2 cellular contexts compared by ENCODE assay signal in the genomic region with DNA sequence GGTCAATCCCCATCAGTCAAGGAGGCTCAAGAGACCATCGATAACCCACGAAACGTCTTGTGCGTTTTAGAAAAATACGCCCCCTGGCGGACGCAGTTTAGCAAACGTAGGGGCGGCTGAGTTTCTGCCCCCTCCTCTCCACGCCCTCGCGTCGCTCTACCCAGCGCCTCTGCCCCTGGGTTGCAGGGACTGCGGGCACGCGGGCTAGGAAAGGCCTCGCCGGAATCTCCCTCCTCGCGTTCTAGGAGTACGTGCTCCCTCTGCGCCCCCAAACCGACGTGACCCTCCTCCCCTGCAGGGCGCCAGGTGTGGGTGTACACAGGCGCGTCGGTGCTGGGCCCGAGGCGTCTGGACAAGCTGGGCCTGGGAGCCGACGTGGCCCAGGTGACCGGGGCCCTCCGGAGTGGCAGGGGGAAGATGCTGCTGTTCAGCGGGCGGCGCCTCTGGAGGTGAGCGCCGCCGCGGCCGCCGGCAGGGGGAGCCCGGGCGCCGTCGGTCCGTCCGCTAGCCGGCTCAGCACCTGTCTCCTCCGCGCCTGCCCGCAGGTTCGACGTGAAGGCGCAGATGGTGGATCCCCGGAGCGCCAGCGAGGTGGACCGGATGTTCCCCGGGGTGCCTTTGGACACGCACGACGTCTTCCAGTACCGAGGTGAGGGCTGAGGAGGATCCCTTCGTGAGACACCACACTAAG.
TF ChIP-seq lines count a peak whose summit lies in the region.

No MANE protein-coding gene starts in this region.

TF ChIP-seq in WTC11, 78 proteins besides CTCF, POLR2A, EP300 and RAD21 (continued from another document and continues in another):
- TF ChIP-seq, protein P1, sequence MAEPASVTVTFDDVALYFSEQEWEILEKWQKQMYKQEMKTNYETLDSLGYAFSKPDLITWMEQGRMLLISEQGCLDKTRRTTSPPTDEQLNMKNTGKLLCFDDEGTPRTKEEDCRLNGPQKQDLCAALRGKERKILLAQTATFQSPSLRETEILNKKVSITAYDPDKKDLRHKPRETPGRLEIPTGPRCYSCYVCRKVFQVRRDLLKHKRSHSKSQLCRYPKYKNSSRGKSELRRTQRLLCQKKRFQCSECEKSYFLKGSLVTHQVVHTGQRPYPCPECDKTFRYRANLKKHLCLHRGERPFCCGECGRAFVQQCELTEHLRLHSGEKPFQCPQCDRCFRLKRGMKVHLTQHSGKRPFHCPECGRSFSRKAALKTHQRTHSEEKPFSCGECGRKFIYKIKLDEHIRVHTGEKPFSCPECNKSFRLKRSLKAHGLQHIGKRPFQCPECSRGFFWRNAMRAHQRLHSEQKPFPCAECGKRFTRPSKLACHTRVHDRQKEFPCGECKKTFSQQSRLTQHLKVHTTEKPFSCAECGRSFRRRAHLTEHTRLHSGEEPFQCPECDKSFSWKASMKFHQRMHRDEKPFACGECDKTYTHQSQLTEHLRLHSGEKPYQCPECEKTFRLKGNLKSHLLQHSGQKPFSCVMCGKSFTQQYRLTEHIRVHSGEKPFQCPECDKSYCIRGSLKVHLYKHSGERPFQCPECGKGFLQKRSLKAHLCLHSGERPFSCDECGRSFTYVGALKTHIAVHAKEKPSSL (CRISPR knock-in tag; conservative IDR thresholded peaks at IDR 0.05) = no peak
- peak; percentile 18; the same call in 1 of the 2 replicates for TF ChIP-seq TEAD1 (CRISPR knock-in tag; IDR thresholded peaks at IDR 0.05)
- TF ChIP-seq, protein P2, sequence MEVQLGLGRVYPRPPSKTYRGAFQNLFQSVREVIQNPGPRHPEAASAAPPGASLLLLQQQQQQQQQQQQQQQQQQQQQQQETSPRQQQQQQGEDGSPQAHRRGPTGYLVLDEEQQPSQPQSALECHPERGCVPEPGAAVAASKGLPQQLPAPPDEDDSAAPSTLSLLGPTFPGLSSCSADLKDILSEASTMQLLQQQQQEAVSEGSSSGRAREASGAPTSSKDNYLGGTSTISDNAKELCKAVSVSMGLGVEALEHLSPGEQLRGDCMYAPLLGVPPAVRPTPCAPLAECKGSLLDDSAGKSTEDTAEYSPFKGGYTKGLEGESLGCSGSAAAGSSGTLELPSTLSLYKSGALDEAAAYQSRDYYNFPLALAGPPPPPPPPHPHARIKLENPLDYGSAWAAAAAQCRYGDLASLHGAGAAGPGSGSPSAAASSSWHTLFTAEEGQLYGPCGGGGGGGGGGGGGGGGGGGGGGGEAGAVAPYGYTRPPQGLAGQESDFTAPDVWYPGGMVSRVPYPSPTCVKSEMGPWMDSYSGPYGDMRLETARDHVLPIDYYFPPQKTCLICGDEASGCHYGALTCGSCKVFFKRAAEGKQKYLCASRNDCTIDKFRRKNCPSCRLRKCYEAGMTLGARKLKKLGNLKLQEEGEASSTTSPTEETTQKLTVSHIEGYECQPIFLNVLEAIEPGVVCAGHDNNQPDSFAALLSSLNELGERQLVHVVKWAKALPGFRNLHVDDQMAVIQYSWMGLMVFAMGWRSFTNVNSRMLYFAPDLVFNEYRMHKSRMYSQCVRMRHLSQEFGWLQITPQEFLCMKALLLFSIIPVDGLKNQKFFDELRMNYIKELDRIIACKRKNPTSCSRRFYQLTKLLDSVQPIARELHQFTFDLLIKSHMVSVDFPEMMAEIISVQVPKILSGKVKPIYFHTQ (CRISPR knock-in tag; IDR thresholded peaks at IDR 0.05) = no peak
- TF ChIP-seq NR3C1 (CRISPR knock-in tag; conservative IDR thresholded peaks at IDR 0.05; ENCODE audit: low read depth) = no peak
- TF ChIP-seq OVOL2 (CRISPR knock-in tag; IDR thresholded peaks at IDR 0.05; ENCODE audit: borderline replicate concordance) = no peak
- no peak for TF ChIP-seq ATF1 (CRISPR knock-in tag; IDR thresholded peaks at IDR 0.05)
- no peak for TF ChIP-seq ESRRA (CRISPR knock-in tag; IDR thresholded peaks at IDR 0.05; ENCODE audit: borderline replicate concordance)
- TF ChIP-seq, protein P3, sequence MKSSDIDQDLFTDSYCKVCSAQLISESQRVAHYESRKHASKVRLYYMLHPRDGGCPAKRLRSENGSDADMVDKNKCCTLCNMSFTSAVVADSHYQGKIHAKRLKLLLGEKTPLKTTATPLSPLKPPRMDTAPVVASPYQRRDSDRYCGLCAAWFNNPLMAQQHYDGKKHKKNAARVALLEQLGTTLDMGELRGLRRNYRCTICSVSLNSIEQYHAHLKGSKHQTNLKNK (CRISPR knock-in tag; IDR thresholded peaks at IDR 0.05) = no peak
- TF ChIP-seq, protein P4, sequence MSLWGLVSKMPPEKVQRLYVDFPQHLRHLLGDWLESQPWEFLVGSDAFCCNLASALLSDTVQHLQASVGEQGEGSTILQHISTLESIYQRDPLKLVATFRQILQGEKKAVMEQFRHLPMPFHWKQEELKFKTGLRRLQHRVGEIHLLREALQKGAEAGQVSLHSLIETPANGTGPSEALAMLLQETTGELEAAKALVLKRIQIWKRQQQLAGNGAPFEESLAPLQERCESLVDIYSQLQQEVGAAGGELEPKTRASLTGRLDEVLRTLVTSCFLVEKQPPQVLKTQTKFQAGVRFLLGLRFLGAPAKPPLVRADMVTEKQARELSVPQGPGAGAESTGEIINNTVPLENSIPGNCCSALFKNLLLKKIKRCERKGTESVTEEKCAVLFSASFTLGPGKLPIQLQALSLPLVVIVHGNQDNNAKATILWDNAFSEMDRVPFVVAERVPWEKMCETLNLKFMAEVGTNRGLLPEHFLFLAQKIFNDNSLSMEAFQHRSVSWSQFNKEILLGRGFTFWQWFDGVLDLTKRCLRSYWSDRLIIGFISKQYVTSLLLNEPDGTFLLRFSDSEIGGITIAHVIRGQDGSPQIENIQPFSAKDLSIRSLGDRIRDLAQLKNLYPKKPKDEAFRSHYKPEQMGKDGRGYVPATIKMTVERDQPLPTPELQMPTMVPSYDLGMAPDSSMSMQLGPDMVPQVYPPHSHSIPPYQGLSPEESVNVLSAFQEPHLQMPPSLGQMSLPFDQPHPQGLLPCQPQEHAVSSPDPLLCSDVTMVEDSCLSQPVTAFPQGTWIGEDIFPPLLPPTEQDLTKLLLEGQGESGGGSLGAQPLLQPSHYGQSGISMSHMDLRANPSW (CRISPR knock-in tag; conservative IDR thresholded peaks at IDR 0.05; ENCODE audit: low read depth) = no peak
- TF ChIP-seq ZNF423 (CRISPR knock-in tag; IDR thresholded peaks at IDR 0.05) = peak; percentile 98
- TF ChIP-seq, protein P5, sequence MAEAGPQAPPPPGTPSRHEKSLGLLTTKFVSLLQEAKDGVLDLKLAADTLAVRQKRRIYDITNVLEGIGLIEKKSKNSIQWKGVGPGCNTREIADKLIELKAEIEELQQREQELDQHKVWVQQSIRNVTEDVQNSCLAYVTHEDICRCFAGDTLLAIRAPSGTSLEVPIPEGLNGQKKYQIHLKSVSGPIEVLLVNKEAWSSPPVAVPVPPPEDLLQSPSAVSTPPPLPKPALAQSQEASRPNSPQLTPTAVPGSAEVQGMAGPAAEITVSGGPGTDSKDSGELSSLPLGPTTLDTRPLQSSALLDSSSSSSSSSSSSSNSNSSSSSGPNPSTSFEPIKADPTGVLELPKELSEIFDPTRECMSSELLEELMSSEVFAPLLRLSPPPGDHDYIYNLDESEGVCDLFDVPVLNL (CRISPR knock-in tag; IDR thresholded peaks at IDR 0.05; ENCODE audit: borderline replicate concordance, low read depth) = no peak
- no peak for TF ChIP-seq ZBTB21 (CRISPR knock-in tag; IDR thresholded peaks at IDR 0.05; ENCODE audit: borderline replicate concordance)
- TF ChIP-seq, protein P6, sequence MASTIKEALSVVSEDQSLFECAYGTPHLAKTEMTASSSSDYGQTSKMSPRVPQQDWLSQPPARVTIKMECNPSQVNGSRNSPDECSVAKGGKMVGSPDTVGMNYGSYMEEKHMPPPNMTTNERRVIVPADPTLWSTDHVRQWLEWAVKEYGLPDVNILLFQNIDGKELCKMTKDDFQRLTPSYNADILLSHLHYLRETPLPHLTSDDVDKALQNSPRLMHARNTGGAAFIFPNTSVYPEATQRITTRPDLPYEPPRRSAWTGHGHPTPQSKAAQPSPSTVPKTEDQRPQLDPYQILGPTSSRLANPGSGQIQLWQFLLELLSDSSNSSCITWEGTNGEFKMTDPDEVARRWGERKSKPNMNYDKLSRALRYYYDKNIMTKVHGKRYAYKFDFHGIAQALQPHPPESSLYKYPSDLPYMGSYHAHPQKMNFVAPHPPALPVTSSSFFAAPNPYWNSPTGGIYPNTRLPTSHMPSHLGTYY (CRISPR knock-in tag; IDR thresholded peaks at IDR 0.05) = no peak

TF ChIP-seq in HepG2, 621 proteins besides CTCF, POLR2A, EP300 and RAD21 (continued from another document and continues in another):
- TF ChIP-seq ZIK1 (CRISPR knock-in tag; IDR thresholded peaks at IDR 0.05; ENCODE audit: borderline replicate concordance, low read depth) (no peak), GATA4 (IDR thresholded peaks at IDR 0.05; ENCODE audit: borderline replicate concordance, low read depth) (no peak), ZNF564 (CRISPR knock-in tag; IDR thresholded peaks at IDR 0.05) (peak; percentile 39; the same call in 1 of the 2 replicates), ZNF33B (CRISPR knock-in tag; IDR thresholded peaks at IDR 0.05) (peak; percentile 65; the same call in 1 of the 2 replicates), PPARG (CRISPR knock-in tag; conservative IDR thresholded peaks at IDR 0.05) (peak; percentile 34; the same call in 1 of the 2 replicates), ZNF570 (CRISPR knock-in tag; IDR thresholded peaks at IDR 0.05; ENCODE audit: borderline replicate concordance) (0 out of 2 replicates have a peak, but pooled peaks have one; percentile 28), ZNF350 (CRISPR knock-in tag; IDR thresholded peaks at IDR 0.05; ENCODE audit: borderline replicate concordance, low read depth) (peak; percentile 56; the same call in 1 of the 2 replicates), JUND (CRISPR knock-in tag; IDR thresholded peaks at IDR 0.05) (no peak), MTF2 (CRISPR knock-in tag; IDR thresholded peaks at IDR 0.05; ENCODE audit: borderline replicate concordance) (peak; percentile 99; the same call in 1 of the 2 replicates), ZNF451 (CRISPR knock-in tag; IDR thresholded peaks at IDR 0.05) (0 out of 2 replicates have a peak, but pooled peaks have one; percentile 14), SP4 (CRISPR knock-in tag; IDR thresholded peaks at IDR 0.05) (peak; percentile 76), KLF16 (CRISPR knock-in tag; IDR thresholded peaks at IDR 0.05) (peak in 1 of 2 experiments; percentile 57; a peak in 1 of 4 replicates), SYNCRIP (IDR thresholded peaks at IDR 0.05; ENCODE audit: insufficient read depth, low read depth, low read length) (no peak), ZNF616 (CRISPR knock-in tag; IDR thresholded peaks at IDR 0.05; ENCODE audit: low read depth) (no peak; the same call in 1 of the 2 replicates)
- TF ChIP-seq, protein P7, sequence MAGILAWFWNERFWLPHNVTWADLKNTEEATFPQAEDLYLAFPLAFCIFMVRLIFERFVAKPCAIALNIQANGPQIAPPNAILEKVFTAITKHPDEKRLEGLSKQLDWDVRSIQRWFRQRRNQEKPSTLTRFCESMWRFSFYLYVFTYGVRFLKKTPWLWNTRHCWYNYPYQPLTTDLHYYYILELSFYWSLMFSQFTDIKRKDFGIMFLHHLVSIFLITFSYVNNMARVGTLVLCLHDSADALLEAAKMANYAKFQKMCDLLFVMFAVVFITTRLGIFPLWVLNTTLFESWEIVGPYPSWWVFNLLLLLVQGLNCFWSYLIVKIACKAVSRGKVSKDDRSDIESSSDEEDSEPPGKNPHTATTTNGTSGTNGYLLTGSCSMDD (CRISPR knock-in tag; IDR thresholded peaks at IDR 0.05) = peak; percentile 5; the same call in 1 of the 2 replicates
- TF ChIP-seq, protein P8, sequence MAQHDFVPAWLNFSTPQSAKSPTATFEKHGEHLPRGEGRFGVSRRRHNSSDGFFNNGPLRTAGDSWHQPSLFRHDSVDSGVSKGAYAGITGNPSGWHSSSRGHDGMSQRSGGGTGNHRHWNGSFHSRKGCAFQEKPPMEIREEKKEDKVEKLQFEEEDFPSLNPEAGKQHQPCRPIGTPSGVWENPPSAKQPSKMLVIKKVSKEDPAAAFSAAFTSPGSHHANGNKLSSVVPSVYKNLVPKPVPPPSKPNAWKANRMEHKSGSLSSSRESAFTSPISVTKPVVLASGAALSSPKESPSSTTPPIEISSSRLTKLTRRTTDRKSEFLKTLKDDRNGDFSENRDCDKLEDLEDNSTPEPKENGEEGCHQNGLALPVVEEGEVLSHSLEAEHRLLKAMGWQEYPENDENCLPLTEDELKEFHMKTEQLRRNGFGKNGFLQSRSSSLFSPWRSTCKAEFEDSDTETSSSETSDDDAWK (CRISPR knock-in tag; IDR thresholded peaks at IDR 0.05) = no peak
- TF ChIP-seq, protein P9, sequence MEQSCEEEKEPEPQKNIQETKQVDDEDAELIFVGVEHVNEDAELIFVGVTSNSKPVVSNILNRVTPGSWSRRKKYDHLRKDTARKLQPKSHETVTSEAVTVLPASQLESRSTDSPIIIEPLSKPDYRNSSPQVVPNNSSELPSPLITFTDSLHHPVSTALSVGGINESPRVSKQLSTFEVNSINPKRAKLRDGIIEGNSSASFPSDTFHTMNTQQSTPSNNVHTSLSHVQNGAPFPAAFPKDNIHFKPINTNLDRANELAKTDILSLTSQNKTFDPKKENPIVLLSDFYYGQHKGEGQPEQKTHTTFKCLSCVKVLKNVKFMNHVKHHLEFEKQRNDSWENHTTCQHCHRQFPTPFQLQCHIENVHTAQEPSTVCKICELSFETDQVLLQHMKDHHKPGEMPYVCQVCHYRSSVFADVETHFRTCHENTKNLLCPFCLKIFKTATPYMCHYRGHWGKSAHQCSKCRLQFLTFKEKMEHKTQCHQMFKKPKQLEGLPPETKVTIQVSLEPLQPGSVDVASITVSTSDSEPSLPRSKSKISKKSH (CRISPR knock-in tag; IDR thresholded peaks at IDR 0.05; ENCODE audit: borderline replicate concordance) = 0 out of 2 replicates have a peak, but pooled peaks have one; percentile 28
- TF ChIP-seq, protein P10, sequence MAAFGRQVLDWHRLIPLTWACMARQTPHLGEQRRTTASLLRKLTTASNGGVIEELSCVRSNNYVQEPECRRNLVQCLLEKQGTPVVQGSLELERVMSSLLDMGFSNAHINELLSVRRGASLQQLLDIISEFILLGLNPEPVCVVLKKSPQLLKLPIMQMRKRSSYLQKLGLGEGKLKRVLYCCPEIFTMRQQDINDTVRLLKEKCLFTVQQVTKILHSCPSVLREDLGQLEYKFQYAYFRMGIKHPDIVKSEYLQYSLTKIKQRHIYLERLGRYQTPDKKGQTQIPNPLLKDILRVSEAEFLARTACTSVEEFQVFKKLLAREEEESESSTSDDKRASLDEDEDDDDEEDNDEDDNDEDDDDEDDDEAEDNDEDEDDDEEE (CRISPR knock-in tag; IDR thresholded peaks at IDR 0.05) = 0 out of 2 replicates have a peak, but pooled peaks have one; percentile 52
- TF ChIP-seq, protein P11, sequence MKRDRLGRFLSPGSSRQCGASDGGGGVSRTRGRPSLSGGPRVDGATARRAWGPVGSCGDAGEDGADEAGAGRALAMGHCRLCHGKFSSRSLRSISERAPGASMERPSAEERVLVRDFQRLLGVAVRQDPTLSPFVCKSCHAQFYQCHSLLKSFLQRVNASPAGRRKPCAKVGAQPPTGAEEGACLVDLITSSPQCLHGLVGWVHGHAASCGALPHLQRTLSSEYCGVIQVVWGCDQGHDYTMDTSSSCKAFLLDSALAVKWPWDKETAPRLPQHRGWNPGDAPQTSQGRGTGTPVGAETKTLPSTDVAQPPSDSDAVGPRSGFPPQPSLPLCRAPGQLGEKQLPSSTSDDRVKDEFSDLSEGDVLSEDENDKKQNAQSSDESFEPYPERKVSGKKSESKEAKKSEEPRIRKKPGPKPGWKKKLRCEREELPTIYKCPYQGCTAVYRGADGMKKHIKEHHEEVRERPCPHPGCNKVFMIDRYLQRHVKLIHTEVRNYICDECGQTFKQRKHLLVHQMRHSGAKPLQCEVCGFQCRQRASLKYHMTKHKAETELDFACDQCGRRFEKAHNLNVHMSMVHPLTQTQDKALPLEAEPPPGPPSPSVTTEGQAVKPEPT (CRISPR knock-in tag; IDR thresholded peaks at IDR 0.05; ENCODE audit: low read depth) = 0 out of 2 replicates have a peak, but pooled peaks have one; percentile 71
- TF ChIP-seq, protein P12, sequence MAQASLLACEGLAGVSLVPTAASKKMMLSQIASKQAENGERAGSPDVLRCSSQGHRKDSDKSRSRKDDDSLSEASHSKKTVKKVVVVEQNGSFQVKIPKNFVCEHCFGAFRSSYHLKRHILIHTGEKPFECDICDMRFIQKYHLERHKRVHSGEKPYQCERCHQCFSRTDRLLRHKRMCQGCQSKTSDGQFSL (CRISPR knock-in tag; IDR thresholded peaks at IDR 0.05) = no peak
